13 cellular contexts compared by ENCODE assay signal in genomic region chr3:5699313-5699712, GRCh38.
DNase-seq lines count a peak whose midpoint lies in the region; ATAC-seq and TF ChIP-seq lines count a peak whose summit lies in the region.
"Had no signal": no experiment of that assay in that cellular context is flagged by ENCODE, and none has a peak within 500 bp of the region (broad histone marks: within the 10 kb centered on the region; RNA-seq: fewer than 3 reads in every experiment).

No MANE protein-coding gene starts in this region.

- no peak for TF ChIP-seq POLR2A in testis (IDR thresholded peaks at IDR 0.05)

- DNase-seq in LoVo (ENCODE audit: low spot score) = peak; percentile 4
- peak; percentile 22 for DNase-seq in colonic mucosa
- DNase-seq in mucosa of gallbladder (ENCODE audit: low spot score) = peak; percentile 42
- peak; percentile 53 for DNase-seq in ureter (ENCODE audit: low spot score)
- DNase-seq in testis = no peak
- DNase-seq: C1 segment of cervical spinal cord; CD4-positive, alpha-beta T cell; DMS79; H9 had no signal

- H3K27me3 ChIP-seq in colonic mucosa = no peaks in the 10 kb centered on the region
- no peaks in the 10 kb centered on the region for H3K27me3 ChIP-seq in testis

- WGBS in testis, 2 donors = 92 to 94% methylated on average over 6 of the region's 6 CpGs

- TF ChIP-seq CTCF in colonic mucosa (IDR thresholded peaks at IDR 0.05) (no peak), testis (IDR thresholded peaks at IDR 0.05) (no peak)

- peak overlapping the region; percentile 76 for H3K27ac ChIP-seq in colonic mucosa
- no peak overlapping the region for H3K27ac ChIP-seq in testis

- H3K9me3 ChIP-seq in colonic mucosa (no peaks in the 10 kb centered on the region), testis (no peaks in the 10 kb centered on the region)

- intact Hi-C loops in colonic mucosa (cut with DNase I) (no loop called here), testis (cut with DNase I; ENCODE audit: low total_unique reads) (no loop called here)

- H3K36me3 ChIP-seq in colonic mucosa = no peaks in the 10 kb centered on the region
- H3K36me3 ChIP-seq in testis (ENCODE audit: low read depth, missing control alignments) = no peaks in the 10 kb centered on the region

- H3K4me3 ChIP-seq in colonic mucosa (no peak overlapping the region), testis (no peak overlapping the region)
- H3K4me3 ChIP-seq: GM12878, GM23338 had no signal

- peak overlapping the region in 1 of 2 donors; percentile 40 for H3K9ac ChIP-seq in colonic mucosa (ENCODE audit: low read depth in 2 of 2, low read length in 2 of 2)

- ATAC-seq in HG02885 (IDR thresholded peaks at IDR 0.05; ENCODE audit: poor library complexity, unreplicated experiment) = no peak
- ATAC-seq in HG03025 (IDR thresholded peaks at IDR 0.05; ENCODE audit: low FRiP score, unreplicated experiment) = no peak
- ATAC-seq: GM12878, GM23338 had no signal

- H3K4me1 ChIP-seq in colonic mucosa (no peaks in the 10 kb centered on the region), testis (peaks cover 3% of the 10 kb centered on the region)
